In genomic region chr17:28661635-28662526, GRCh38 we compare ENCODE assay signal across 1 cellular context.
A peak's percentile ranks its signal among the peaks of the same experiment; 100 is the strongest.
TF ChIP-seq lines count a peak whose summit lies in the region.

Gene SDF2, minus strand, starts transcription at chr17:28661906. Its CDS starts 30 bp downstream, at chr17:28661876.
Gene SUPT6H, plus strand, starts transcription at chr17:28662205. Its CDS starts 11,197 bp downstream, at chr17:28673402.

TF ChIP-seq in HepG2, 621 proteins besides CTCF, POLR2A, EP300 and RAD21 (continued from another document and continues in another):
- TF ChIP-seq HBP1 (CRISPR knock-in tag; IDR thresholded peaks at IDR 0.05; ENCODE audit: low read depth) (peak; percentile 14; the same call in 1 of the 2 replicates), TFE3 (CRISPR knock-in tag; IDR thresholded peaks at IDR 0.05) (0 out of 2 replicates have a peak, but pooled peaks have one; percentile 5), NPAS2 (CRISPR knock-in tag; IDR thresholded peaks at IDR 0.05; ENCODE audit: borderline replicate concordance) (no peak), POGK (CRISPR knock-in tag; conservative IDR thresholded peaks at IDR 0.05) (no peak; the same call in 1 of the 2 replicates), ZNF18 (CRISPR knock-in tag; IDR thresholded peaks at IDR 0.05; ENCODE audit: insufficient replicate concordance) (no peak), FOXK2 (IDR thresholded peaks at IDR 0.05) (no peak), KDM4B (CRISPR knock-in tag; IDR thresholded peaks at IDR 0.05) (peak; percentile 44; the same call in 1 of the 2 replicates), PRMT3 (CRISPR knock-in tag; IDR thresholded peaks at IDR 0.05; ENCODE audit: borderline replicate concordance, low read depth) (peak; percentile 60; the same call in 1 of the 2 replicates), MNT (IDR thresholded peaks at IDR 0.05) (no peak), ZNF512B (CRISPR knock-in tag; IDR thresholded peaks at IDR 0.05; ENCODE audit: borderline replicate concordance) (no peak), DNMT3B (CRISPR knock-in tag; conservative IDR thresholded peaks at IDR 0.05) (no peak; the same call in 1 of the 2 replicates), PHF20 (CRISPR knock-in tag; IDR thresholded peaks at IDR 0.05) (peak; percentile 94), GATAD2A (CRISPR knock-in tag; IDR thresholded peaks at IDR 0.05) (no peak), ZNF672 (CRISPR knock-in tag; IDR thresholded peaks at IDR 0.05) (no peak), ELK4 (CRISPR knock-in tag; IDR thresholded peaks at IDR 0.05; ENCODE audit: borderline replicate concordance) (no peak), KLF13 (CRISPR knock-in tag; IDR thresholded peaks at IDR 0.05) (no peak), KMT2A (CRISPR knock-in tag; IDR thresholded peaks at IDR 0.05) (peak; percentile 86; the same call in 1 of the 2 replicates), ZNF282 (IDR thresholded peaks at IDR 0.05; ENCODE audit: partially characterized antibody) (no peak), ZNF703 (CRISPR knock-in tag; IDR thresholded peaks at IDR 0.05; ENCODE audit: borderline replicate concordance) (no peak; the same call in 1 of the 2 replicates), ZNF407 (CRISPR knock-in tag; IDR thresholded peaks at IDR 0.05; ENCODE audit: not compliant biosample characterization) (no peak), NFIB (CRISPR knock-in tag; IDR thresholded peaks at IDR 0.05; ENCODE audit: borderline replicate concordance) (no peak), NR2F6 (IDR thresholded peaks at IDR 0.05) (no peak), NR2F6 (CRISPR knock-in tag; IDR thresholded peaks at IDR 0.05) (no peak), ZNF691 (CRISPR knock-in tag; IDR thresholded peaks at IDR 0.05; ENCODE audit: borderline replicate concordance, low read depth) (peak; percentile 85), ZNF569 (CRISPR knock-in tag; IDR thresholded peaks at IDR 0.05; ENCODE audit: borderline replicate concordance) (no peak), ATF3 (CRISPR knock-in tag; IDR thresholded peaks at IDR 0.05) (0 out of 2 replicates have a peak, but pooled peaks have one; percentile 22), FOXK1 (CRISPR knock-in tag; IDR thresholded peaks at IDR 0.05; ENCODE audit: borderline replicate concordance, low read depth) (no peak), ZEB1 (IDR thresholded peaks at IDR 0.05; ENCODE audit: insufficient replicate concordance, low read depth) (peak; percentile 11)
